21 cellular contexts compared by ENCODE assay signal in genomic region chr3:153038779-153039178, GRCh38.
DNase-seq lines count a peak whose midpoint lies in the region; FAIRE-seq and TF ChIP-seq lines count a peak whose summit lies in the region.
"Had no signal": no experiment of that assay in that cellular context is flagged by ENCODE, and none has a peak within 500 bp of the region (broad histone marks: within the 10 kb centered on the region; RNA-seq: fewer than 3 reads in every experiment).

No MANE protein-coding gene starts in this region.

- no peak overlapping the region for H3K4me3 Mint-ChIP-seq in astrocyte (ENCODE audit: unreplicated experiment)
- H3K4me3 Mint-ChIP-seq: activated naive CD8-positive, alpha-beta T cell; naive B cell; T-helper 1 cell treated with Interleukin-12 subunit alpha and Interleukin-12 subunit beta and Interleukin-4 antibody, amounts not matched to agents 30 μg/mL and 1 μg/mL, for 36 hours had no signal

- H3K4me2 ChIP-seq in astrocyte (ENCODE audit: low read length) (no peak overlapping the region), Karpas-422 (ENCODE audit: low read depth, low read length, poor library complexity, severe bottlenecking) (no peak overlapping the region)

- H3K79me2 ChIP-seq in astrocyte (ENCODE audit: insufficient read depth, low read length), result no peaks in the 10 kb centered on the region
- H3K79me2 ChIP-seq in Karpas-422 (ENCODE audit: low read length), result no peaks in the 10 kb centered on the region
- H3K79me2 ChIP-seq: parathyroid adenoma had no signal

- no peak overlapping the region for H3K27ac ChIP-seq in astrocyte (ENCODE audit: low read depth, low read length)
- H3K27ac ChIP-seq in Karpas-422 (ENCODE audit: low read length), result no peak overlapping the region
- H3K27ac ChIP-seq: body of pancreas, epithelial cell of prostate, lower lobe of right lung, parathyroid adenoma had no signal

- H3K27ac Mint-ChIP-seq in astrocyte (ENCODE audit: unreplicated experiment), result no peak overlapping the region
- H3K27ac Mint-ChIP-seq: activated naive CD8-positive, alpha-beta T cell; T-helper 1 cell treated with Interleukin-12 subunit alpha and Interleukin-12 subunit beta and Interleukin-4 antibody, amounts not matched to agents 30 μg/mL and 1 μg/mL, for 36 hours had no signal

- no peak for TF ChIP-seq CTCF in astrocyte (IDR thresholded peaks at IDR 0.05; ENCODE audit: insufficient read depth, low read depth, low read length)

- H3K4me1 Mint-ChIP-seq in astrocyte (ENCODE audit: low read depth, unreplicated experiment), result peaks cover 8% of the 10 kb centered on the region

- H3K27me3 ChIP-seq in astrocyte (ENCODE audit: insufficient read depth, low read length) (no peaks in the 10 kb centered on the region), Karpas-422 (ENCODE audit: low read length) (no peaks in the 10 kb centered on the region)
- H3K27me3 ChIP-seq: body of pancreas had no signal

- H4K20me1 ChIP-seq in astrocyte (ENCODE audit: insufficient read depth, low read length) (no peaks in the 10 kb centered on the region), Karpas-422 (ENCODE audit: insufficient read depth, low read depth, low read length) (no peaks in the 10 kb centered on the region)

- H2AFZ ChIP-seq in astrocyte (ENCODE audit: low read depth, low read length), result no peak overlapping the region
- H2AFZ ChIP-seq in Karpas-422 (ENCODE audit: low read length), result no peak overlapping the region
- H2AFZ ChIP-seq: parathyroid adenoma had no signal

- H3K4me1 ChIP-seq in astrocyte (ENCODE audit: insufficient read depth, low read length) (no peaks in the 10 kb centered on the region), Karpas-422 (ENCODE audit: low read length) (no peaks in the 10 kb centered on the region)
- H3K4me1 ChIP-seq: body of pancreas, parathyroid adenoma had no signal

- in situ Hi-C loops in Caki2 (cut with HindIII; ENCODE audit: low pct_unique_long_range_greater_than_20kb, low sequenced_read_pairs), result loop anchor here (25.0 kb wide), 1 partner anchor 549 kb away; no protein-coding TSS in a partner anchor

- H3K36me3 ChIP-seq in astrocyte (ENCODE audit: insufficient read depth, low read length) (no peaks in the 10 kb centered on the region), Karpas-422 (ENCODE audit: insufficient read depth, low read length) (no peaks in the 10 kb centered on the region)
- H3K36me3 ChIP-seq: lower lobe of right lung had no signal

- H3K9ac ChIP-seq in astrocyte (ENCODE audit: low read length) (no peak overlapping the region), Karpas-422 (ENCODE audit: low read length) (no peak overlapping the region)
- H3K9ac ChIP-seq: parathyroid adenoma had no signal

- H3K4me3 ChIP-seq in astrocyte (ENCODE audit: insufficient read depth, low read depth, low read length) (no peak overlapping the region), Karpas-422 (ENCODE audit: low read length) (no peak overlapping the region)
- H3K4me3 ChIP-seq: body of pancreas, lower lobe of right lung had no signal

- H3K9me3 Mint-ChIP-seq in astrocyte (ENCODE audit: unreplicated experiment), result no peaks in the 10 kb centered on the region
- H3K9me3 Mint-ChIP-seq: naive B cell; T-helper 1 cell treated with Interleukin-12 subunit alpha and Interleukin-12 subunit beta and Interleukin-4 antibody, amounts not matched to agents 30 μg/mL and 1 μg/mL, for 36 hours had no signal

- no peaks in the 10 kb centered on the region for H3K27me3 Mint-ChIP-seq in astrocyte (ENCODE audit: low read depth, unreplicated experiment)
- H3K27me3 Mint-ChIP-seq: activated naive CD8-positive, alpha-beta T cell had no signal

- H3K9me3 ChIP-seq in astrocyte (ENCODE audit: insufficient read depth, low read depth, low read length) (no peaks in the 10 kb centered on the region), Karpas-422 (ENCODE audit: low read length) (no peaks in the 10 kb centered on the region)
- H3K9me3 ChIP-seq: body of pancreas, lower lobe of right lung had no signal

- no peaks in the 10 kb centered on the region for H3K9me2 ChIP-seq in Karpas-422 (replicated peaks; ENCODE audit: insufficient read depth, low read length)

- no peaks in the 10 kb centered on the region for H3K36me3 Mint-ChIP-seq in astrocyte (ENCODE audit: low read depth, unreplicated experiment)
- H3K36me3 Mint-ChIP-seq: activated naive CD8-positive, alpha-beta T cell; naive B cell had no signal

- DNase-seq in Caki2 (ENCODE audit: low read depth) (peak; percentile 25), HT-29 (ENCODE audit: low spot score) (peak; percentile 61), astrocyte (ENCODE audit: low read depth) (peak; percentile 16), kidney glomerular epithelial cell (lab: John Stamatoyannopoulos, UW) (peak; percentile 20), AG08395 (ENCODE audit: low spot score) (no peak), Karpas-422 (no peak), HCEC 1CT (no peak), T1000 (lab: John Stamatoyannopoulos, UW) (no peak)
- DNase-seq: activated T-cell treated with anti-CD3 and anti-CD28 coated beads, Interleukin-2, amount 50 U/mL, for 48 hours; body of pancreas; COR-L47; lower lobe of right lung; MM.1S; naive B cell; SHP77; stimulated activated CD4-positive, alpha-beta T cell treated with anti-CD3 and anti-CD28 coated beads, Interleukin-2, amount 100 ng/mL, for 48 hours had no signal

- FAIRE-seq in astrocyte (lab: Jason Lieb, UNC), result no peak
- FAIRE-seq: urothelium cell line had no signal

Comparison
In these comparisons a context has a peak if more than half of its experiments do, and no peak if none do; other contexts are left out.
1. DNase-seq: peak in Caki2 (single experiment), HT-29 (single experiment), astrocyte (single experiment) and kidney glomerular epithelial cell (single experiment); none in AG08395 (single experiment), Karpas-422 (single experiment), HCEC 1CT (single experiment) and T1000 (single experiment).